8 cellular contexts compared by ENCODE assay signal in the genomic region with DNA sequence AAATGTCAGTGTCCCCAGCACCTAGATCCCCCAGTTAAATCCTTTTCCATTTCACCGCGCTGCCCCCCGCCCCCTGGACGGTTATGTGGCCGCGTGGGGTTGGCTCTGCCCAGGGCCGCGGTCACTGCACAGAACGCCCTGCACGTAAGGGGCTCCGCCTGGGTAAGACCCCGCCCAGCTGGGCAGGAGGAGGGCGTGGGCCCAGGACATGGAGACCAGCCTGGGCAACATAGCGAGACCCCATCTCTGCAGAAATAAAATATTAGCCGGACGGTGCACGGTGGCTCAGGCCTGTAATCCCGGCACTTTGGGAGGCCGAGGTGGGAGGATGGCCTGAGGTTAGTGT. TPM values are rescaled to one million over a fixed set of nuclear protein-coding genes. Genes with fewer than 3 reads are reported as not detected.
A peak's percentile ranks its signal among the peaks of the same experiment; 100 is the strongest.
DNase-seq lines count a peak whose midpoint lies in the region; ATAC-seq, FAIRE-seq and TF ChIP-seq lines count a peak whose summit lies in the region.

No MANE protein-coding gene starts in this region.

- H3K4me1 ChIP-seq in Panc1 (ENCODE audit: control insufficient read depth, insufficient read depth, low read length) (peaks cover 23% of the 10 kb centered on the region), H1 (replicated peaks in 1 of 4; ENCODE audit: control insufficient read depth in 3 of 4, insufficient read depth in 4 of 4, low read length in 3 of 4) (peaks cover 0 to 2% (median 0%) of the 10 kb centered on the region in 4 experiments; a peak in 3 of 7 replicates), muscle layer of duodenum (ENCODE audit: control insufficient read depth in 1 of 2, insufficient read depth in 2 of 2, low read length in 2 of 2) (peaks cover 10 to 22% of the 10 kb centered on the region in 2 donors)

- H3K27ac ChIP-seq in Panc1 (ENCODE audit: low read length): peak overlapping the region; percentile 96
- H3K27ac ChIP-seq in H1 (ENCODE audit: low read depth, low read length): peak overlapping the region; percentile 76; the same call in 1 of the 2 replicates
- H3K27ac ChIP-seq in muscle layer of duodenum (ENCODE audit: low read length): peak overlapping the region; percentile 85

- no peak overlapping the region for H2AK5ac ChIP-seq in H1 (ENCODE audit: low read depth, low read length)

- H3K14ac ChIP-seq in H1 (ENCODE audit: insufficient read length): no peak overlapping the region

- H3K27me3 ChIP-seq in Panc1 (ENCODE audit: control insufficient read depth, insufficient read depth, low read length) (no peaks in the 10 kb centered on the region), H1 (replicated peaks in 1 of 4; ENCODE audit: control insufficient read depth in 3 of 4, extremely low read depth in 1 of 4, insufficient read depth in 3 of 4, low read length in 3 of 4) (no peaks in the 10 kb centered on the region), muscle layer of duodenum (ENCODE audit: low read depth, low read length) (no peaks in the 10 kb centered on the region)

- H4K8ac ChIP-seq in H1 (ENCODE audit: extremely low read depth, insufficient read depth, low read length): peak overlapping the region; percentile 96

- H3K79me2 ChIP-seq in H1 (ENCODE audit: control insufficient read depth in 1 of 2, insufficient read depth in 2 of 2, low read length in 2 of 2): peaks cover 8 to 16% of the 10 kb centered on the region in 2 experiments; a peak in 3 of 4 replicates

- H2AFZ ChIP-seq in H1 (ENCODE audit: low read length): no peak overlapping the region

- no peak overlapping the region for H2BK20ac ChIP-seq in H1 (ENCODE audit: low read length)

- no peak overlapping the region for H2BK15ac ChIP-seq in H1 (ENCODE audit: low read length)

- TF ChIP-seq POLR2A in H1 (IDR thresholded peaks at IDR 0.05; ENCODE audit: control extremely low read depth in 1 of 2, low read depth in 2 of 2, low read length in 2 of 2): no peak

- H2BK120ac ChIP-seq in H1 (replicated peaks; ENCODE audit: low read depth, low read length): no peak overlapping the region

- peak overlapping the region; percentile 94 for H3K4ac ChIP-seq in H1 (replicated peaks; ENCODE audit: insufficient read length, low read depth, low read length)

- no peaks in the 10 kb centered on the region for H3K9me3 ChIP-seq in Panc1 (ENCODE audit: control insufficient read depth, insufficient read depth, low read depth, low read length)
- H3K9me3 ChIP-seq in H1 (ENCODE audit: insufficient read depth in 2 of 2, low read depth in 1 of 2, low read length in 1 of 2): no peaks in the 10 kb centered on the region
- H3K9me3 ChIP-seq in muscle layer of duodenum (ENCODE audit: control insufficient read depth in 1 of 2, low read length in 2 of 2): no peaks in the 10 kb centered on the region

- POLR2A ChIA-PET in AG04449 (lab: Yijun Ruan, JAX): interaction anchor here (1.0 kb wide), 1 partner anchor 59 kb away, joined by 3 read pairs; no protein-coding TSS in a partner anchor
- POLR2A ChIA-PET in Panc1 (lab: Charles Lee): interaction anchor here (2.0 kb wide), 1 partner anchor 22 kb away, joined by 6 read pairs; a partner anchor contains a TSS
- POLR2A ChIA-PET in H1 (lab: Charles Lee; ENCODE audit: partially characterized antibody): interaction anchor here (0.9 to 1.6 kb wide), 3 partner anchors 9 to 22 kb away, joined by 3 to 6 read pairs (median 4); no protein-coding TSS in a partner anchor

- H4K20me1 ChIP-seq in H1 (replicated peaks in 1 of 2; ENCODE audit: control insufficient read depth in 1 of 2, insufficient read depth in 2 of 2, low read length in 2 of 2): peaks cover 1 to 3% of the 10 kb centered on the region in 2 experiments

- H3K18ac ChIP-seq in H1 (ENCODE audit: extremely low read depth, low read length): no peak overlapping the region; the same call in 1 of the 2 replicates

- peak overlapping the region; percentile 46 for H3K56ac ChIP-seq in H1 (replicated peaks; ENCODE audit: insufficient read length, low read depth, low read length)

- whole genome bisulfite sequencing in H1 (ENCODE audit: extremely low coverage in 1 of 2, insufficient coverage in 1 of 2, insufficient read length in 1 of 2, insufficient replicate concordance in 2 of 2, low coverage in 1 of 2, low lambda C conversion rate in 2 of 2, missing lambda C conversion rate in 1 of 2), 2 experiments: 43% methylated on average over 19 of the region's 19 CpGs; no CpG with 5 or more reads in 1 of the 2 experiments

- CTCF ChIA-PET in AG04449 (lab: Yijun Ruan, JAX): interaction anchor here (1.1 to 3.1 kb wide), 4 partner anchors 9 to 168 kb away, joined by 4 to 15 read pairs (median 10); no protein-coding TSS in a partner anchor
- CTCF ChIA-PET in Panc1 (lab: Charles Lee): no interaction called here
- CTCF ChIA-PET in H1 (lab: Charles Lee; ENCODE audit: partially characterized antibody): interaction anchor here (0.6 to 1.5 kb wide), 5 partner anchors 10 to 75 kb away, joined by 3 to 6 read pairs (median 4); no protein-coding TSS in a partner anchor

- ATAC-seq in GM18858 (IDR thresholded peaks at IDR 0.05; ENCODE audit: unreplicated experiment) (peak; percentile 14), Panc1 (peak; percentile 34), GM18867 (IDR thresholded peaks at IDR 0.05; ENCODE audit: unreplicated experiment) (no peak), GM21367 (IDR thresholded peaks at IDR 0.05; ENCODE audit: unreplicated experiment) (no peak)

- TF ChIP-seq EP300 in H1 (IDR thresholded peaks at IDR 0.05; ENCODE audit: borderline replicate concordance in 1 of 2, low read depth in 2 of 2, low read length in 2 of 2): no peak

- H3K9ac ChIP-seq in H1 (replicated peaks in 1 of 4; ENCODE audit: extremely low read depth in 1 of 4, low read depth in 3 of 4, low read length in 3 of 4): peak overlapping the region in 3 of 4 experiments; percentile 66 to 90 (median 70); a peak in 6 of 7 replicates

- no peak for TF ChIP-seq CTCF in AG04449 (IDR thresholded peaks at IDR 0.05; ENCODE audit: insufficient read depth, low read length, missing control alignments)
- no peak for TF ChIP-seq CTCF in Panc1 (IDR thresholded peaks at IDR 0.05)
- TF ChIP-seq CTCF in H1 (IDR thresholded peaks at IDR 0.05; ENCODE audit: control extremely low read depth in 1 of 3, insufficient read depth in 1 of 3, low read depth in 1 of 3, low read length in 3 of 3): no peak

- TF ChIP-seq RAD21 in H1 (IDR thresholded peaks at IDR 0.05 in 1 of 2, conservative IDR thresholded peaks at IDR 0.05 in 1 of 2; ENCODE audit: low read depth in 2 of 2, low read length in 2 of 2): no peak

- peak overlapping the region; percentile 75 for H3K4me3 ChIP-seq in AG04449 (ENCODE audit: low read depth, low read length)
- peak overlapping the region; percentile 65 to 79 for H3K4me3 ChIP-seq in Panc1 (ENCODE audit: low read depth in 2 of 2, low read length in 2 of 2)
- H3K4me3 ChIP-seq in H1 (ENCODE audit: extremely low read depth in 1 of 4, insufficient read depth in 2 of 4, low read depth in 3 of 4, low read length in 4 of 4): peak overlapping the region; percentile 56 to 97 (median 75)
- H3K4me3 ChIP-seq in muscle layer of duodenum (ENCODE audit: low read depth in 1 of 2, low read length in 2 of 2): peak overlapping the region; percentile 63 to 92

- in situ Hi-C loops in Panc1 (cut with HindIII; ENCODE audit: low pct_unique_long_range_greater_than_20kb, low sequenced_read_pairs): no loop called here

- no peak for DNase-seq in AG04449 (ENCODE audit: low read depth, low spot score)
- DNase-seq in Panc1 (ENCODE audit: low read depth, low spot score): no peak
- no peak for DNase-seq in H1 (ENCODE audit: low read depth in 1 of 2, low spot score in 2 of 2)
- no peak for DNase-seq in NCI-H1092 treated with DMSO at 0.1 percent for 48 hours (lab: John Stamatoyannopoulos, UW)

- H3K4me2 ChIP-seq in H1 (ENCODE audit: insufficient read depth in 1 of 2, low read depth in 2 of 2, low read length in 2 of 2): peak overlapping the region; percentile 68 to 69

- no peak for FAIRE-seq in H1 (lab: Jason Lieb, UNC)

- H3K36me3 ChIP-seq in Panc1 (ENCODE audit: control insufficient read depth, insufficient read depth, low read length) (peaks cover 11% of the 10 kb centered on the region), H1 (ENCODE audit: control insufficient read depth in 2 of 4, insufficient read depth in 4 of 4, low read length in 3 of 4) (peaks cover 0 to 12% (median 5%) of the 10 kb centered on the region in 4 experiments; a peak in 4 of 8 replicates), muscle layer of duodenum (ENCODE audit: control insufficient read depth in 1 of 2, insufficient read depth in 2 of 2, low read length in 2 of 2) (peaks cover 20 to 39% of the 10 kb centered on the region in 2 donors)

- no peak overlapping the region for H2BK12ac ChIP-seq in H1 (ENCODE audit: low read depth, low read length)

- peaks cover 7% of the 10 kb centered on the region; the same call in 1 of the 2 replicates for H3K23me2 ChIP-seq in H1 (ENCODE audit: low read depth, low read length)

- peak overlapping the region; percentile 93 for H4K91ac ChIP-seq in H1 (replicated peaks; ENCODE audit: insufficient read length, low read length)

- 0 out of 2 replicates have a peak overlapping the region, but pooled peaks have one; percentile 35 for H2BK5ac ChIP-seq in H1 (ENCODE audit: low read depth, low read length)

- H3K79me1 ChIP-seq in H1 (ENCODE audit: low read depth, low read length): peaks cover 10% of the 10 kb centered on the region

- intact Hi-C loops in Panc1 (cut with micrococcal nuclease; ENCODE audit: unreplicated experiment): no loop called here

- H3K23ac ChIP-seq in H1 (ENCODE audit: insufficient read length): no peak overlapping the region

- BruUV-seq in Panc1 (replicated peaks; lab: Mats Ljungman, UMichigan): TSS peak; percentile 89

- H4K5ac ChIP-seq in H1 (ENCODE audit: insufficient read length, low read depth, low read length): peak overlapping the region; percentile 51

TF ChIP-seq in H1, 55 proteins besides CTCF, POLR2A, EP300 and RAD21 (continues in another document):
- TF ChIP-seq E2F6 (IDR thresholded peaks at IDR 0.05): no peak
- TF ChIP-seq CHD1 (IDR thresholded peaks at IDR 0.05; ENCODE audit: low read depth, low read length): no peak

RNA-seq across cellular contexts. Expression of gene ZFAND2A, which starts 0.6 kb away (rescaled TPM):
- total RNA-seq in Panc1 (2021; ENCODE audit: unreplicated experiment): 24.1 TPM
- 23.0 TPM for polyA plus RNA-seq in Panc1 (2012; ENCODE audit: insufficient read length)
- total RNA-seq in H1 (2021; fragmentation: NEBNext Ultra II Directional; extraction: Animal tissue kit (Norgen Biotek cat#: 25700)): 15.5 and 16.6 TPM in 2 replicates
- polyA plus RNA-seq in H1 (2011; rRNA removed): 17.7 and 20.3 TPM in 2 replicates
- 22.7 TPM for polyA plus RNA-seq in H1 (2011; cell fraction: cytosol; rRNA removed)
- polyA plus RNA-seq in H1 (2011; cell fraction: nucleus; rRNA removed): 12.6 TPM
- 18.9 to 23.2 TPM (median 21.4 TPM) in 4 replicates for polyA plus RNA-seq in H1 (2012, experiment 1 of 2)
- 18.0 TPM for polyA plus RNA-seq in H1 (2012, experiment 2 of 2)
- polyA plus RNA-seq in H1 (2013, experiment 1 of 2): 7.9 TPM
- polyA plus RNA-seq in H1 (2013, experiment 2 of 2): 8.7 TPM
- polyA minus RNA-seq in H1 (2011; rRNA and poly(A)+ RNA removed): 9.8 and 10.7 TPM in 2 replicates
- 7.8 TPM for polyA minus RNA-seq in H1 (2011; cell fraction: cytosol; rRNA and poly(A)+ RNA removed)
- 7.3 TPM for polyA minus RNA-seq in H1 (2011; cell fraction: nucleus; rRNA and poly(A)+ RNA removed)

Comparison
In these comparisons a context has a peak if more than half of its experiments do, and no peak if none do; other contexts are left out.
1. ATAC-seq: peak in GM18858 (single experiment) and Panc1 (single experiment); none in GM18867 (single experiment) and GM21367 (single experiment).
2. Peak in every context shown above with its lines, with median percentiles within 50 percentile points of each other: H3K4me3 ChIP-seq and H3K27ac ChIP-seq.